17 cellular contexts compared by ENCODE assay signal in genomic region chr14:75247939-75248338, GRCh38. TPM values are rescaled to one million over a fixed set of nuclear protein-coding genes. Genes with fewer than 3 reads are reported as not detected.
DNase-seq lines count a peak whose midpoint lies in the region; ATAC-seq, FAIRE-seq and TF ChIP-seq lines count a peak whose summit lies in the region.
"Had no signal": no experiment of that assay in that cellular context is flagged by ENCODE, and none has a peak within 500 bp of the region (broad histone marks: within the 10 kb centered on the region; RNA-seq: fewer than 3 reads in every experiment).

No MANE protein-coding gene starts in this region.

- H3K4me1 ChIP-seq in Karpas-422 (ENCODE audit: low read length) (peaks cover 20% of the 10 kb centered on the region), gastrocnemius medialis (peaks cover 17 to 27% of the 10 kb centered on the region in 2 donors)

- in situ Hi-C loops in gastrocnemius medialis (cut with MboI; ENCODE audit: low sequenced_read_pairs in 4 of 4): no loop called here

- H3K27ac ChIP-seq in Karpas-422 (ENCODE audit: low read length): no peak overlapping the region
- peak overlapping the region; percentile 90 to 96 (median 91) for H3K27ac ChIP-seq in gastrocnemius medialis
- H3K27ac ChIP-seq: left ventricle myocardium inferior, ovary, transverse colon had no signal

- peak overlapping the region; percentile 23 for H3K4me3 Mint-ChIP-seq in activated CD8-positive, alpha-beta memory T cell treated with anti-CD3 and anti-CD28 coated beads, Interleukin-2, amount 10 ng/mL, durations not matched to agents 7 days and 5 days
- H3K4me3 Mint-ChIP-seq in activated naive CD8-positive, alpha-beta T cell: peak overlapping the region; percentile 53
- no peak overlapping the region for H3K4me3 Mint-ChIP-seq in Calu3 (ENCODE audit: low read depth, unreplicated experiment)

- no peak overlapping the region for H3K9ac ChIP-seq in Karpas-422 (ENCODE audit: low read length)

- no peaks in the 10 kb centered on the region for H3K9me2 ChIP-seq in Karpas-422 (replicated peaks; ENCODE audit: insufficient read depth, low read length)

- no peak for FAIRE-seq in HTR-8/SVneo (lab: Jason Lieb, UNC)
- FAIRE-seq: G401.6 had no signal

- H3K4me2 ChIP-seq in Karpas-422 (ENCODE audit: low read depth, low read length, poor library complexity, severe bottlenecking): peak overlapping the region; percentile 14

- no peak overlapping the region for H3K4me3 ChIP-seq in Karpas-422 (ENCODE audit: low read length)
- no peak overlapping the region for H3K4me3 ChIP-seq in gastrocnemius medialis
- H3K4me3 ChIP-seq: HAP-1, left ventricle myocardium inferior, ovary, transverse colon had no signal

- CTCF ChIA-PET in activated CD8-positive, alpha-beta memory T cell treated with anti-CD3 and anti-CD28 coated beads, Interleukin-2, amount 10 ng/mL, durations not matched to agents 7 days and 5 days (lab: Charles Lee): interaction anchor here (0.6 to 5.1 kb wide), 8 partner anchors 10 to 116 kb away, joined by 3 to 26 read pairs (median 4); no protein-coding TSS in a partner anchor
- CTCF ChIA-PET in Calu3 (lab: Charles Lee): interaction anchor here (0.6 kb wide), 1 partner anchor 621 kb away, joined by 5 read pairs; no protein-coding TSS in a partner anchor

- peak overlapping the region; percentile 68 for H3K27ac Mint-ChIP-seq in activated CD8-positive, alpha-beta memory T cell treated with anti-CD3 and anti-CD28 coated beads, Interleukin-2, amount 10 ng/mL, durations not matched to agents 7 days and 5 days
- H3K27ac Mint-ChIP-seq in activated naive CD8-positive, alpha-beta T cell: peak overlapping the region; percentile 62
- no peak overlapping the region for H3K27ac Mint-ChIP-seq in Calu3 (ENCODE audit: unreplicated experiment)

- intact Hi-C loops in gastrocnemius medialis (cut with DNase I; ENCODE audit: low total_unique reads) (no loop called here), Calu3 (cut with micrococcal nuclease; ENCODE audit: unreplicated experiment) (no loop called here)

- peaks cover 46% of the 10 kb centered on the region for H3K4me1 Mint-ChIP-seq in activated CD8-positive, alpha-beta memory T cell treated with anti-CD3 and anti-CD28 coated beads, Interleukin-2, amount 10 ng/mL, durations not matched to agents 7 days and 5 days
- peaks cover 57% of the 10 kb centered on the region for H3K4me1 Mint-ChIP-seq in activated naive CD8-positive, alpha-beta T cell (ENCODE audit: low read depth)
- H3K4me1 Mint-ChIP-seq in Calu3 (ENCODE audit: low read depth, unreplicated experiment): peaks cover 20% of the 10 kb centered on the region

- DNase-seq in activated CD8-positive, alpha-beta memory T cell treated with anti-CD3 and anti-CD28 coated beads, Interleukin-2, amount 10 ng/mL, durations not matched to agents 7 days and 5 days: no peak
- no peak for DNase-seq in activated CD8-positive, alpha-beta memory T cell treated with anti-CD3 and anti-CD28 coated beads for 24 hours
- DNase-seq in Karpas-422 (no peak), gastrocnemius medialis (no peak), Calu3 (no peak), HTR-8/SVneo (ENCODE audit: insufficient read length, low spot score) (no peak)
- no peak for DNase-seq in effector CD4-positive, alpha-beta T cell
- DNase-seq: Caco-2, foreskin fibroblast, left ventricle myocardium inferior, NCI-H1092, NCI-H2107, ovary had no signal

- H3K27me3 Mint-ChIP-seq in activated CD8-positive, alpha-beta memory T cell treated with anti-CD3 and anti-CD28 coated beads, Interleukin-2, amount 10 ng/mL, durations not matched to agents 7 days and 5 days: peaks cover 49% of the 10 kb centered on the region
- H3K27me3 Mint-ChIP-seq in activated naive CD8-positive, alpha-beta T cell: no peaks in the 10 kb centered on the region
- H3K27me3 Mint-ChIP-seq in Calu3 (ENCODE audit: unreplicated experiment): no peaks in the 10 kb centered on the region

- H3K9me3 Mint-ChIP-seq in activated CD8-positive, alpha-beta memory T cell treated with anti-CD3 and anti-CD28 coated beads, Interleukin-2, amount 10 ng/mL, durations not matched to agents 7 days and 5 days (ENCODE audit: low read depth): no peaks in the 10 kb centered on the region
- H3K9me3 Mint-ChIP-seq in activated naive CD8-positive, alpha-beta T cell (ENCODE audit: low read depth): no peaks in the 10 kb centered on the region
- no peaks in the 10 kb centered on the region for H3K9me3 Mint-ChIP-seq in Calu3 (ENCODE audit: low read depth, unreplicated experiment)

- peaks cover 2% of the 10 kb centered on the region for H3K36me3 Mint-ChIP-seq in activated CD8-positive, alpha-beta memory T cell treated with anti-CD3 and anti-CD28 coated beads, Interleukin-2, amount 10 ng/mL, durations not matched to agents 7 days and 5 days
- no peaks in the 10 kb centered on the region for H3K36me3 Mint-ChIP-seq in activated naive CD8-positive, alpha-beta T cell
- H3K36me3 Mint-ChIP-seq in Calu3 (ENCODE audit: insufficient read depth, unreplicated experiment): no peaks in the 10 kb centered on the region

- TF ChIP-seq CTCF in gastrocnemius medialis (IDR thresholded peaks at IDR 0.05 in 4 of 5, conservative IDR thresholded peaks at IDR 0.05 in 1 of 5): no peak
- no peak for TF ChIP-seq CTCF in Calu3 (IDR thresholded peaks at IDR 0.05; ENCODE audit: unreplicated experiment)

- no TSS peak for BruUV-seq in Calu3 (replicated peaks; lab: Mats Ljungman, UMichigan)

- H3K9me3 ChIP-seq in Karpas-422 (ENCODE audit: low read length) (no peaks in the 10 kb centered on the region), gastrocnemius medialis (no peaks in the 10 kb centered on the region)
- H3K9me3 ChIP-seq: Caco-2, HAP-1, left ventricle myocardium inferior, ovary, transverse colon had no signal

- H3K79me2 ChIP-seq in Karpas-422 (ENCODE audit: low read length): no peaks in the 10 kb centered on the region

- no peaks in the 10 kb centered on the region for H3K36me3 ChIP-seq in Karpas-422 (ENCODE audit: insufficient read depth, low read length)
- no peaks in the 10 kb centered on the region for H3K36me3 ChIP-seq in gastrocnemius medialis
- H3K36me3 ChIP-seq: HAP-1, left ventricle myocardium inferior, ovary, transverse colon had no signal

- no peak for TF ChIP-seq POLR2A in gastrocnemius medialis (IDR thresholded peaks at IDR 0.05)

- ATAC-seq in activated CD8-positive, alpha-beta memory T cell treated with anti-CD3 and anti-CD28 coated beads, Interleukin-2, amount 10 ng/mL, durations not matched to agents 7 days and 5 days: no peak
- no peak for ATAC-seq in gastrocnemius medialis

- no peaks in the 10 kb centered on the region for H4K20me1 ChIP-seq in Karpas-422 (ENCODE audit: insufficient read depth, low read depth, low read length)

- H3K27me3 ChIP-seq in Karpas-422 (ENCODE audit: low read length): no peaks in the 10 kb centered on the region
- H3K27me3 ChIP-seq in gastrocnemius medialis: no peaks in the 10 kb centered on the region
- H3K27me3 ChIP-seq: ovary, transverse colon had no signal

- 0 out of 2 replicates have a peak overlapping the region, but pooled peaks have one; percentile 29 for H2AFZ ChIP-seq in Karpas-422 (ENCODE audit: low read length)

RNA-seq across cellular contexts. Expression of gene FOS, which starts 30.7 kb away (rescaled TPM):
- total RNA-seq in activated CD8-positive, alpha-beta memory T cell treated with anti-CD3 and anti-CD28 coated beads, Interleukin-2, amount 10 ng/mL, durations not matched to agents 7 days and 5 days: 10 to 100 TPM in 1 of 2 experiments, 1 to 10 TPM in 1; 6.9 to 78.6 TPM
- total RNA-seq in Karpas-422 (2014; rRNA removed; shearing (Covaris generic); ENCODE audit: low replicate concordance): 3.8 and 5.5 TPM in 2 replicates
- total RNA-seq in gastrocnemius medialis (100 to 1,000 TPM in 1 of 4 donors, 10 to 100 TPM in 3; 16.3 to 110 (median 53.5) TPM), Calu3 (2022) (149 and 183 TPM in 2 replicates)
